31 cellular contexts compared by ENCODE assay signal in genomic region chr13:26473571-26474230, GRCh38.
A peak's percentile ranks its signal among the peaks of the same experiment; 100 is the strongest.
DNase-seq lines count a peak whose midpoint lies in the region; ATAC-seq and TF ChIP-seq lines count a peak whose summit lies in the region.
"Had no signal": no experiment of that assay in that cellular context is flagged by ENCODE, and none has a peak within 500 bp of the region (broad histone marks: within the 10 kb centered on the region; RNA-seq: fewer than 3 reads in every experiment).

No MANE protein-coding gene starts in this region.

- H3K9me3 Mint-ChIP-seq in Calu3 (ENCODE audit: low read depth, unreplicated experiment): no peaks in the 10 kb centered on the region
- H3K9me3 Mint-ChIP-seq: activated CD4-positive, alpha-beta T cell treated with anti-CD3 and anti-CD28 coated beads, Interleukin-2, amount 10 ng/mL, durations not matched to agents 24 days and 14 days; activated naive CD4-positive, alpha-beta T cell treated with anti-CD3 and anti-CD28 coated beads, Interleukin-2, amount 10 ng/mL, durations not matched to agents 7 days and 5 days; activated T-helper 1 cell treated with anti-CD3 and anti-CD28 coated beads, Interleukin-12 subunit alpha, Interleukin-12 subunit beta, Interleukin-2, Interleukin-4 antibody, amounts not matched to agents 30 ng/mL and 10 ng/mL and 1 ng/mL, durations not matched to agents 14 hours and 24 hours and 36 hours; effector memory CD8-positive, alpha-beta T cell; neural crest cell; type B pancreatic cell had no signal

- TF ChIP-seq CTCF in left ventricle myocardium inferior (IDR thresholded peaks at IDR 0.05; ENCODE audit: borderline replicate concordance) (no peak), lower leg skin (IDR thresholded peaks at IDR 0.05) (no peak), Calu3 (IDR thresholded peaks at IDR 0.05; ENCODE audit: unreplicated experiment) (no peak)

- no peak overlapping the region for H3K4me3 Mint-ChIP-seq in Calu3 (ENCODE audit: low read depth, unreplicated experiment)
- H3K4me3 Mint-ChIP-seq: activated CD4-positive, alpha-beta T cell treated with anti-CD3 and anti-CD28 coated beads, Interleukin-2, amount 10 ng/mL, durations not matched to agents 24 days and 14 days; activated CD8-positive, alpha-beta memory T cell treated with anti-CD3 and anti-CD28 coated beads, Interleukin-2, amount 10 ng/mL, durations not matched to agents 7 days and 5 days; activated naive CD4-positive, alpha-beta T cell treated with anti-CD3 and anti-CD28 coated beads, Interleukin-2, amount 10 ng/mL, durations not matched to agents 7 days and 5 days; activated T-helper 1 cell treated with anti-CD3 and anti-CD28 coated beads, Interleukin-12 subunit alpha, Interleukin-12 subunit beta, Interleukin-2, Interleukin-4 antibody, amounts not matched to agents 30 ng/mL and 10 ng/mL and 1 ng/mL, durations not matched to agents 14 hours and 24 hours and 36 hours; effector memory CD8-positive, alpha-beta T cell; neural crest cell had no signal

- DNase-seq in left ventricle myocardium inferior (no peak), left ventricle myocardium superior (no peak), NCI-H774 (lab: John Stamatoyannopoulos, UW) (peak; percentile 60), lower leg skin (ENCODE audit: low spot score in 2 of 2) (peak; percentile 1 to 49), D341Med (ENCODE audit: low spot score) (no peak), posterior vena cava (ENCODE audit: low spot score) (no peak), Calu3 (no peak)
- no peak for DNase-seq in activated T-cell treated with anti-CD3 and anti-CD28 coated beads, Interleukin-2, amount 50 U/mL, for 1 hour
- DNase-seq: activated CD4-positive, alpha-beta T cell treated with anti-CD3 and anti-CD28 coated beads, Interleukin-2, amount 10 ng/mL, durations not matched to agents 24 days and 14 days; activated CD8-positive, alpha-beta memory T cell treated with anti-CD3 and anti-CD28 coated beads, Interleukin-2, amount 10 ng/mL, durations not matched to agents 7 days and 5 days; activated naive CD4-positive, alpha-beta T cell treated with anti-CD3 and anti-CD28 coated beads, Interleukin-2, amount 10 ng/mL, durations not matched to agents 7 days and 5 days; amniotic stem cell; effector memory CD8-positive, alpha-beta T cell; gastrocnemius medialis; hypothalamus; IMR-90; NCI-H1105 treated with DMSO at 0.1 percent for 48 hours; OCI-M1; stimulated activated CD8-positive, alpha-beta memory T cell treated with anti-CD3 and anti-CD28 coated beads, Interleukin-4, amount 100 ng/mL, for 48 hours; stomach had no signal

- peak overlapping the region; percentile 79 for H3K27ac ChIP-seq in left ventricle myocardium inferior (replicated peaks)
- H3K27ac ChIP-seq: BLaER1, breast epithelium, coronary artery, gastrocnemius medialis, prostate gland, stomach, VCaP had no signal

- intact Hi-C loops in left ventricle myocardium inferior (cut with micrococcal nuclease) (no loop called here), left ventricle myocardium superior (cut with micrococcal nuclease) (no loop called here), lower leg skin (cut with DNase I; ENCODE audit: low total_unique reads) (no loop called here), posterior vena cava (cut with DNase I) (no loop called here), Calu3 (cut with micrococcal nuclease; ENCODE audit: unreplicated experiment) (no loop called here)

- CTCF ChIA-PET in Calu3 (lab: Charles Lee): no interaction called here

- H3K27me3 ChIP-seq in left ventricle myocardium inferior (ENCODE audit: low read depth): no peaks in the 10 kb centered on the region
- H3K27me3 ChIP-seq: BLaER1, breast epithelium, gastrocnemius medialis had no signal

- H3K9me3 ChIP-seq in left ventricle myocardium inferior (replicated peaks): no peaks in the 10 kb centered on the region
- H3K9me3 ChIP-seq: BLaER1, breast epithelium, gastrocnemius medialis, prostate gland, stomach had no signal

- H3K36me3 ChIP-seq in left ventricle myocardium inferior: no peaks in the 10 kb centered on the region
- H3K36me3 ChIP-seq: BLaER1, breast epithelium, gastrocnemius medialis, prostate gland, stomach had no signal

- WGBS in lower leg skin, 2 donors: 44 to 50% methylated on average over 5 of the region's 5 CpGs

- no peak overlapping the region for H3K27ac Mint-ChIP-seq in Calu3 (ENCODE audit: unreplicated experiment)
- H3K27ac Mint-ChIP-seq: activated CD4-positive, alpha-beta T cell treated with anti-CD3 and anti-CD28 coated beads, Interleukin-2, amount 10 ng/mL, durations not matched to agents 24 days and 14 days; activated CD8-positive, alpha-beta memory T cell treated with anti-CD3 and anti-CD28 coated beads, Interleukin-2, amount 10 ng/mL, durations not matched to agents 7 days and 5 days; activated naive CD4-positive, alpha-beta T cell treated with anti-CD3 and anti-CD28 coated beads, Interleukin-2, amount 10 ng/mL, durations not matched to agents 7 days and 5 days; activated T-helper 1 cell treated with anti-CD3 and anti-CD28 coated beads, Interleukin-12 subunit alpha, Interleukin-12 subunit beta, Interleukin-2, Interleukin-4 antibody, amounts not matched to agents 30 ng/mL and 10 ng/mL and 1 ng/mL, durations not matched to agents 14 hours and 24 hours and 36 hours; type B pancreatic cell had no signal

- H3K36me3 Mint-ChIP-seq in Calu3 (ENCODE audit: insufficient read depth, unreplicated experiment): no peaks in the 10 kb centered on the region
- H3K36me3 Mint-ChIP-seq: activated CD8-positive, alpha-beta memory T cell treated with anti-CD3 and anti-CD28 coated beads, Interleukin-2, amount 10 ng/mL, durations not matched to agents 7 days and 5 days; activated naive CD4-positive, alpha-beta T cell treated with anti-CD3 and anti-CD28 coated beads, Interleukin-2, amount 10 ng/mL, durations not matched to agents 7 days and 5 days; type B pancreatic cell had no signal

- no peaks in the 10 kb centered on the region for H3K4me1 Mint-ChIP-seq in Calu3 (ENCODE audit: low read depth, unreplicated experiment)

- H3K4me1 ChIP-seq in left ventricle myocardium inferior: peaks cover 7% of the 10 kb centered on the region
- H3K4me1 ChIP-seq: breast epithelium, gastrocnemius medialis, prostate gland had no signal

- ATAC-seq in left ventricle myocardium superior: no peak
- ATAC-seq: activated CD8-positive, alpha-beta memory T cell treated with anti-CD3 and anti-CD28 coated beads, Interleukin-2, amount 10 ng/mL, durations not matched to agents 7 days and 5 days; effector memory CD8-positive, alpha-beta T cell; esophagus mucosa; gastrocnemius medialis; SK-N-SH treated with all-trans-retinoic acid at 6 μM for 48 hours had no signal

- no peaks in the 10 kb centered on the region for H3K27me3 Mint-ChIP-seq in Calu3 (ENCODE audit: unreplicated experiment)
- H3K27me3 Mint-ChIP-seq: type B pancreatic cell had no signal

- no TSS peak for BruUV-seq in Calu3 (replicated peaks; lab: Mats Ljungman, UMichigan)

- no peak for TF ChIP-seq POLR2A in lower leg skin (IDR thresholded peaks at IDR 0.05)

- H3K4me3 ChIP-seq in left ventricle myocardium inferior (no peak overlapping the region), lower leg skin (ENCODE audit: low read depth, poor library complexity, severe bottlenecking) (no peak overlapping the region)
- H3K4me3 ChIP-seq: BLaER1, breast epithelium, coronary artery, gastrocnemius medialis, lung, prostate gland, stomach had no signal

Comparison
In these comparisons a context has a peak if more than half of its experiments do, and no peak if none do; other contexts are left out.
1. DNase-seq: peak in NCI-H774 (single experiment) and lower leg skin (2 of 2); none in left ventricle myocardium inferior (single experiment), left ventricle myocardium superior (single experiment), D341Med (single experiment), posterior vena cava (single experiment), activated T-cell treated with anti-CD3 and anti-CD28 coated beads, Interleukin-2, amount 50 U/mL, for 1 hour (single experiment) and Calu3 (single experiment).